ENCODE assay signal across 8 cellular contexts in the genomic region with DNA sequence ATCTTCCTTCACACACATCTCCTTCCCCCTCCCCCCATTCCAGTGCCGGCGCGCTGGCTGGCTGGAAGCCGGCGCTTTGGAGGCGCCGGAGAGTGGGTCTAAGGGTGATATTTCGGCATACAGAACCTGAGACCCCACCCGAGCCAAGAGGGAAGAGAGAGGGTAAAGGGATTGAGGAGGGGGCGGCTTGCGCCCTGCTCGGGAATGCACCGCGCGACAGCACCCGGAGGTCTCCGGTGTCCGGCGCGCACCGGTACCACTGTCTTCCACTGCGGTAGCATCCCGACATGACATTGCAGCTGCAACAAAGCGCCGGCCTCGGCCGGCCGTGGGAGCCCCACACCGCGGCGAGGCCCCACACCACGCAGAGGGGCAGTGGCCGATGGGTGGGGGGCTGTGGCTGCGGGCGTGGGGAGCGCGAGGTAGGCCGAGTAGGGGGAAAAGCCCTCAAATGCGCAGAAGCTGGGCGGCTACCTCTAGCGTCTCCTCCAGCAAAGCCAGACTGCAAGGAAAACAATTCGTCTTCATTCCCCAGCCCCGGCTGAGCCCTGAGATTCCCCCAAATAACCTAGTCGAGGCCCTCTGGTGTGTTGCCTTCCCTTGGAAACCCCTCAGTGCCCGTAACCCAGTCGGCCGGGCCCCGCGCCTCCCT. TPM values are rescaled to one million over a fixed set of nuclear protein-coding genes. Genes with fewer than 3 reads are reported as not detected.
DNase-seq lines count a peak whose midpoint lies in the region; ATAC-seq and TF ChIP-seq lines count a peak whose summit lies in the region.

No MANE protein-coding gene starts in this region.

- no peaks in the 10 kb centered on the region for H3K4me1 ChIP-seq in MM.1S (ENCODE audit: low read length)

- H3K4me3 ChIP-seq in MM.1S (ENCODE audit: low read length) (peak overlapping the region; percentile 72), iPS-11a (ENCODE audit: low read depth, low read length) (peak overlapping the region; percentile 87), skeletal muscle cell (ENCODE audit: low read depth, low read length) (peak overlapping the region; percentile 77)

- H3K9me3 ChIP-seq in MM.1S (replicated peaks; ENCODE audit: insufficient read depth, low read length): no peaks in the 10 kb centered on the region

- H3K9me2 ChIP-seq in MM.1S (replicated peaks; ENCODE audit: insufficient read depth, low read length): no peaks in the 10 kb centered on the region

- peak overlapping the region; percentile 58; the same call in 1 of the 2 replicates for H3K9ac ChIP-seq in MM.1S (ENCODE audit: low read length)

- H3K27ac ChIP-seq in MM.1S (ENCODE audit: low read length): no peak overlapping the region

- no peaks in the 10 kb centered on the region for H4K20me1 ChIP-seq in MM.1S (ENCODE audit: insufficient read depth, low read length)

- no peaks in the 10 kb centered on the region for H3K27me3 ChIP-seq in MM.1S (replicated peaks; ENCODE audit: insufficient read depth, low read length)

- TF ChIP-seq CTCF in MM.1S (IDR thresholded peaks at IDR 0.05; ENCODE audit: low read length): no peak

- ATAC-seq in GM21423 (IDR thresholded peaks at IDR 0.05; ENCODE audit: unreplicated experiment): peak; percentile 15
- no peak for ATAC-seq in GM21576 (IDR thresholded peaks at IDR 0.05; ENCODE audit: unreplicated experiment)

- H3K36me3 ChIP-seq in MM.1S (replicated peaks; ENCODE audit: insufficient read depth, low read length): no peaks in the 10 kb centered on the region

- peak overlapping the region; percentile 91 for H3K4me2 ChIP-seq in MM.1S (ENCODE audit: low read depth, low read length)

- H2AFZ ChIP-seq in MM.1S (ENCODE audit: low read length): peak overlapping the region; percentile 77

- no peaks in the 10 kb centered on the region for H3K79me2 ChIP-seq in MM.1S (ENCODE audit: low read length)

- no peaks in the 10 kb centered on the region for H3F3A ChIP-seq in MM.1S (ENCODE audit: insufficient read depth, low read length)

- DNase-seq in Daoy (ENCODE audit: low read depth) (peak; percentile 47), MM.1S (no peak), astrocyte of the hippocampus (ENCODE audit: low read depth, low spot score) (peak; percentile 68), skeletal muscle cell (ENCODE audit: low read depth) (no peak), NCI-H2196 (lab: John Stamatoyannopoulos, UW; ENCODE audit: unreplicated experiment) (no peak)

RNA-seq across cellular contexts. Expression of a gene that starts 0.9 kb away (rescaled TPM):
- total RNA-seq in Daoy (2014; rRNA removed; shearing (Covaris generic)): 38.7 and 39.3 TPM in 2 replicates

Comparison
In these comparisons a context has a peak if more than half of its experiments do, and no peak if none do; other contexts are left out.
1. DNase-seq: peak in Daoy (single experiment) and astrocyte of the hippocampus (single experiment); none in MM.1S (single experiment), skeletal muscle cell (single experiment) and NCI-H2196 (single experiment).
2. Peak in every context shown above with its lines, with median percentiles within 50 percentile points of each other: H3K4me3 ChIP-seq.